ENCODE assay signal across 2 cellular contexts in genomic region chr16:69522041-69522578, GRCh38.
TF ChIP-seq lines count a peak whose summit lies in the region.

No MANE protein-coding gene starts in this region.

TF ChIP-seq in IMR-90, 13 proteins besides CTCF, POLR2A, EP300 and RAD21:
- TF ChIP-seq RCOR1 (IDR thresholded peaks at IDR 0.05; ENCODE audit: insufficient replicate concordance, low read length) (no peak), USF2 (IDR thresholded peaks at IDR 0.05; ENCODE audit: low read depth, low read length) (no peak), MAZ (IDR thresholded peaks at IDR 0.05; ENCODE audit: borderline replicate concordance, low read depth, low read length) (no peak), BHLHE40 (IDR thresholded peaks at IDR 0.05; ENCODE audit: low read depth, low read length) (no peak), FOS (IDR thresholded peaks at IDR 0.05; ENCODE audit: low read depth, low read length) (no peak), MAFK (IDR thresholded peaks at IDR 0.05; ENCODE audit: low read depth, low read length) (no peak), MXI1 (IDR thresholded peaks at IDR 0.05; ENCODE audit: borderline replicate concordance, low read depth, low read length) (no peak), RFX5 (IDR thresholded peaks at IDR 0.05; ENCODE audit: low read depth, low read length) (no peak), CEBPB (IDR thresholded peaks at IDR 0.05; ENCODE audit: low read depth, low read length) (no peak), CHD1 (IDR thresholded peaks at IDR 0.05; ENCODE audit: low read depth, low read length) (no peak), ELK1 (IDR thresholded peaks at IDR 0.05; ENCODE audit: borderline replicate concordance, low read depth, low read length) (no peak), SMC3 (IDR thresholded peaks at IDR 0.05; ENCODE audit: low read depth, low read length) (no peak)

TF ChIP-seq in neural cell, 6 proteins besides CTCF, POLR2A, EP300 and RAD21:
- TF ChIP-seq POLR2AphosphoS5 (IDR thresholded peaks at IDR 0.05) (no peak), MXI1 (conservative IDR thresholded peaks at IDR 0.05; ENCODE audit: poor library complexity, severe bottlenecking) (no peak), REST (IDR thresholded peaks at IDR 0.05; ENCODE audit: borderline replicate concordance) (no peak), EZH2 (IDR thresholded peaks at IDR 0.05; ENCODE audit: borderline replicate concordance, insufficient read depth, low read length, poor library complexity, severe bottlenecking) (no peak), SMC3 (conservative IDR thresholded peaks at IDR 0.05; ENCODE audit: poor library complexity) (no peak), TAF1 (IDR thresholded peaks at IDR 0.05; ENCODE audit: low read depth) (no peak)
